ENCODE assay signal across 20 cellular contexts in the genomic region with DNA sequence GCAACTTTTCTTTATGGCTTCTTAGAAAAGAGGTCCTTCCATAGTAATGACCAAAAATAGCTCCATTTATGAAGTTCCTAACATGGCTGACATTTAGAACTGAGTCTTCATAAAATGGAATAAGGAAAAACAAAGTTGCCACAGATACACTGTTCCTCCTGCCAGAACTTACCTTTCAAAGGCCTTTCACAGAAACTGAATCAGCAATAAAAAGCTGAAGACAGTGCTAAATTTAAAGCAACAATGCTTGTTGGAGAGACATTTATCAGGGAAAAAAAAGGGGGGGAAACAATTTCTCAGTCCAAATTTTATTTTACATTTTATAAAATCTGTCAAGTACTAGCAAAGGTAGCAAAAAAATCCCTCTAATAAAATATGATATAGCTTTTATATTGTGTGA. TPM values are rescaled to one million over a fixed set of nuclear protein-coding genes. Genes with fewer than 3 reads are reported as not detected.
DNase-seq lines count a peak whose midpoint lies in the region; ATAC-seq, FAIRE-seq and TF ChIP-seq lines count a peak whose summit lies in the region.
"Had no signal": no experiment of that assay in that cellular context is flagged by ENCODE, and none has a peak within 500 bp of the region (broad histone marks: within the 10 kb centered on the region; RNA-seq: fewer than 3 reads in every experiment).

No MANE protein-coding gene starts in this region.

- intact Hi-C loops in activated CD8-positive, alpha-beta T cell treated with anti-CD3 and anti-CD28 coated beads for 36 hours (cut with micrococcal nuclease) = no loop called here

- peaks cover 100% of the 10 kb centered on the region for H3K36me3 ChIP-seq in SK-N-MC (ENCODE audit: insufficient read depth, low read length)
- H3K36me3 ChIP-seq in WERI-Rb-1 = peaks cover 99% of the 10 kb centered on the region

- peak overlapping the region; percentile 39 for H3K27ac Mint-ChIP-seq in activated CD8-positive, alpha-beta T cell treated with anti-CD3 and anti-CD28 coated beads for 36 hours
- H3K27ac Mint-ChIP-seq in activated CD8-positive, alpha-beta T cell treated with anti-CD3 and anti-CD28 coated beads, Interleukin-2, amount 10 ng/mL, durations not matched to agents 7 days and 5 days = no peak overlapping the region

- no peaks in the 10 kb centered on the region for H3K27me3 ChIP-seq in WERI-Rb-1 (ENCODE audit: insufficient read depth, low read depth, severe bottlenecking)
- H3K27me3 ChIP-seq: SJCRH30 had no signal

- H3K4me3 Mint-ChIP-seq in activated CD8-positive, alpha-beta T cell treated with anti-CD3 and anti-CD28 coated beads for 36 hours = no peak overlapping the region
- H3K4me3 Mint-ChIP-seq in activated CD8-positive, alpha-beta T cell treated with anti-CD3 and anti-CD28 coated beads, Interleukin-2, amount 10 ng/mL, durations not matched to agents 7 days and 5 days = no peak overlapping the region
- H3K4me3 Mint-ChIP-seq: CD14-positive monocyte had no signal

- no peak for ATAC-seq in activated CD8-positive, alpha-beta T cell treated with anti-CD3 and anti-CD28 coated beads for 36 hours
- ATAC-seq in activated CD8-positive, alpha-beta T cell treated with anti-CD3 and anti-CD28 coated beads, Interleukin-2, amount 10 ng/mL, durations not matched to agents 7 days and 5 days = no peak
- no peak for ATAC-seq in GM21723 (IDR thresholded peaks at IDR 0.05; ENCODE audit: unreplicated experiment)
- ATAC-seq in left lobe of liver = no peak
- ATAC-seq: PC-3 had no signal

- H3K27ac ChIP-seq in SK-N-MC = peak overlapping the region; percentile 22; the same call in 1 of the 2 replicates
- H3K27ac ChIP-seq in epithelial cell of prostate = peak overlapping the region; percentile 95
- H3K27ac ChIP-seq in WERI-Rb-1 = no peak overlapping the region
- H3K27ac ChIP-seq: 22Rv1, SJCRH30 had no signal

- H3K9ac ChIP-seq in SK-N-MC (ENCODE audit: insufficient read length) = no peak overlapping the region

- no peak for TF ChIP-seq CTCF in activated CD8-positive, alpha-beta T cell treated with anti-CD3 and anti-CD28 coated beads for 36 hours (IDR thresholded peaks at IDR 0.05)
- no peak for TF ChIP-seq CTCF in WERI-Rb-1 (IDR thresholded peaks at IDR 0.05; ENCODE audit: low read depth, low read length)

- TF ChIP-seq POLR2A in GM12891 (IDR thresholded peaks at IDR 0.05; ENCODE audit: low read depth, low read length) = no peak

- peaks cover 51% of the 10 kb centered on the region for H3K4me1 Mint-ChIP-seq in activated CD8-positive, alpha-beta T cell treated with anti-CD3 and anti-CD28 coated beads for 36 hours (ENCODE audit: low read depth)
- peaks cover 56% of the 10 kb centered on the region for H3K4me1 Mint-ChIP-seq in activated CD8-positive, alpha-beta T cell treated with anti-CD3 and anti-CD28 coated beads, Interleukin-2, amount 10 ng/mL, durations not matched to agents 7 days and 5 days (ENCODE audit: low read depth)
- H3K4me1 Mint-ChIP-seq: CD14-positive monocyte had no signal

- H3K36me3 Mint-ChIP-seq in activated CD8-positive, alpha-beta T cell treated with anti-CD3 and anti-CD28 coated beads for 36 hours (ENCODE audit: low read depth) = peaks cover 87% of the 10 kb centered on the region
- peaks cover 93% of the 10 kb centered on the region for H3K36me3 Mint-ChIP-seq in activated CD8-positive, alpha-beta T cell treated with anti-CD3 and anti-CD28 coated beads, Interleukin-2, amount 10 ng/mL, durations not matched to agents 7 days and 5 days (ENCODE audit: low read depth)

- no peak overlapping the region for H3K4me3 ChIP-seq in SK-N-MC
- no peak overlapping the region for H3K4me3 ChIP-seq in WERI-Rb-1 (ENCODE audit: low read depth, low read length)
- H3K4me3 ChIP-seq: SJCRH30 had no signal

- H3K9me3 ChIP-seq in SK-N-MC (ENCODE audit: low read depth, low read length) (no peaks in the 10 kb centered on the region), WERI-Rb-1 (ENCODE audit: severe bottlenecking) (no peaks in the 10 kb centered on the region)
- H3K9me3 ChIP-seq: SJCRH30 had no signal

- POLR2A ChIA-PET in activated CD8-positive, alpha-beta T cell treated with anti-CD3 and anti-CD28 coated beads for 36 hours (lab: Charles Lee) = interaction anchor here (1.1 to 1.9 kb wide), 5 partner anchors 9 to 17 kb away, joined by 3 to 10 read pairs (median 3); partner anchors contain the start of gene DEK
- POLR2A ChIA-PET in activated CD8-positive, alpha-beta T cell treated with anti-CD3 and anti-CD28 coated beads, Interleukin-2, amount 10 ng/mL, durations not matched to agents 7 days and 5 days (lab: Charles Lee) = no interaction called here

- peaks cover 4% of the 10 kb centered on the region for H3K9me3 Mint-ChIP-seq in activated CD8-positive, alpha-beta T cell treated with anti-CD3 and anti-CD28 coated beads for 36 hours
- H3K9me3 Mint-ChIP-seq in activated CD8-positive, alpha-beta T cell treated with anti-CD3 and anti-CD28 coated beads, Interleukin-2, amount 10 ng/mL, durations not matched to agents 7 days and 5 days (ENCODE audit: insufficient read depth) = peaks cover 9% of the 10 kb centered on the region
- H3K9me3 Mint-ChIP-seq: CD14-positive monocyte had no signal

- CTCF ChIA-PET in activated CD8-positive, alpha-beta T cell treated with anti-CD3 and anti-CD28 coated beads for 36 hours (lab: Charles Lee) = interaction anchor here (1.0 to 1.9 kb wide), 2 partner anchors 12 to 14 kb away, joined by 3 to 4 read pairs; no protein-coding TSS in a partner anchor
- CTCF ChIA-PET in activated CD8-positive, alpha-beta T cell treated with anti-CD3 and anti-CD28 coated beads, Interleukin-2, amount 10 ng/mL, durations not matched to agents 7 days and 5 days (lab: Charles Lee) = no interaction called here

- DNase-seq in activated CD8-positive, alpha-beta T cell treated with anti-CD3 and anti-CD28 coated beads for 36 hours = no peak
- no peak for DNase-seq in activated CD8-positive, alpha-beta T cell treated with anti-CD3 and anti-CD28 coated beads, Interleukin-2, amount 10 ng/mL, durations not matched to agents 7 days and 5 days
- DNase-seq in SK-N-MC (ENCODE audit: low read depth, low spot score) (no peak), epithelial cell of prostate (ENCODE audit: low read depth, low spot score) (no peak), GM12891 (ENCODE audit: insufficient read length, low spot score) (no peak), WERI-Rb-1 (no peak), left lobe of liver (ENCODE audit: low spot score) (no peak)
- DNase-seq: COR-L47, HCEC 1CT, KG1, NCI-H1048, NCI-H1436, NCI-H1930, NCI-H345, NCI-H526, PC-3, SJCRH30 had no signal

- no peak for FAIRE-seq in GM12891 (lab: Jason Lieb, UNC)

- no peaks in the 10 kb centered on the region for H3K27me3 Mint-ChIP-seq in activated CD8-positive, alpha-beta T cell treated with anti-CD3 and anti-CD28 coated beads for 36 hours
- H3K27me3 Mint-ChIP-seq in activated CD8-positive, alpha-beta T cell treated with anti-CD3 and anti-CD28 coated beads, Interleukin-2, amount 10 ng/mL, durations not matched to agents 7 days and 5 days (ENCODE audit: low read depth) = no peaks in the 10 kb centered on the region

TF ChIP-seq in GM12891, 5 proteins besides CTCF, POLR2A, EP300 and RAD21:
- TF ChIP-seq PAX5 (IDR thresholded peaks at IDR 0.05; ENCODE audit: insufficient read depth, low read length, severe bottlenecking) (no peak), SPI1 (IDR thresholded peaks at IDR 0.05; ENCODE audit: low read depth, low read length) (no peak), POLR2AphosphoS5 (IDR thresholded peaks at IDR 0.05; ENCODE audit: low read depth, low read length) (no peak), POU2F2 (IDR thresholded peaks at IDR 0.05; ENCODE audit: low read depth, low read length) (no peak), TAF1 (IDR thresholded peaks at IDR 0.05; ENCODE audit: low read depth, low read length) (no peak)

RNA-seq across cellular contexts. Expression of gene DEK, which starts 17.3 kb away (rescaled TPM):
- total RNA-seq in activated CD8-positive, alpha-beta T cell treated with anti-CD3 and anti-CD28 coated beads for 36 hours = 100 to 1,000 TPM; 185 to 191 TPM
- 100 to 1,000 TPM; 251 to 255 TPM for total RNA-seq in activated CD8-positive, alpha-beta T cell treated with anti-CD3 and anti-CD28 coated beads, Interleukin-2, amount 10 ng/mL, durations not matched to agents 7 days and 5 days
- 95.6 TPM for polyA plus RNA-seq in GM12891 (2012; ENCODE audit: low read depth, missing spikeins)
- total RNA-seq in left lobe of liver = 16.9 TPM

Comparison
In these comparisons a context has a peak if more than half of its experiments do, and no peak if none do; other contexts are left out.
1. RNA of gene DEK, which starts 17.3 kb away (total RNA-seq): 251 to 255 TPM in activated CD8-positive, alpha-beta T cell treated with anti-CD3 and anti-CD28 coated beads, Interleukin-2, amount 10 ng/mL, durations not matched to agents 7 days and 5 days and 185 to 191 TPM in activated CD8-positive, alpha-beta T cell treated with anti-CD3 and anti-CD28 coated beads for 36 hours; 16.9 TPM in left lobe of liver (single experiment); every median in the first group is over 10 times any median in the second.